8 cellular contexts compared by ENCODE assay signal in the genomic region with DNA sequence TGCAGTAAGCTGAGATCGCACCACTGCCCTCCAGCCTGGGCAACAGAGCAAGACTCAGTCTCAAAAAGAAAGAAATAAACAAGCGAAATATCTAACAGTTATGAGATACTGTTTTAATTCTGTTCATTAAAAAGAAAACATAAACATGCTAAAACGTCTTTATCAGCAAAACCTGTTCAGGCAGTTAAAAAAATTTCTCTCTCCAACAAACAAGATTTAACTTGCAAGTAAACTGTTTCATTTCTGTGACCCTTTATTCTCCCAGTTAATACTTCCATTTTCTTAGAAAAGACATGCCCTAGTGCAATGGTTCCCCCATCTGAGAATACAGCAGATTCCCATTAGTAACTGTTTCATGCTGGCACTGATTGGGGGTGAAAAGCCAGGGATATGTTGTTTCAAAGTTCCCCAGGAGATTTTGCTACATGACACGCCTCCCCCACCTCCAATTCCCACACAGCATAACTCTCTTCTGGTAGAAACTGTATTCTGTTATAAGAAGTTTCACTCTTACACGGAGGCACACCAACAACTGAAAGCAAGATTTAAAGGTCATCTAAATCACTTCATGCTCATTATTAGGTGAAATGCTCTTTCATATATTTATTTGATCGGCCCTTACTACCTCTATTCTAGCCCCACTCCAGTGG. TPM values are rescaled to one million over a fixed set of nuclear protein-coding genes. Genes with fewer than 3 reads are reported as not detected.
A peak's percentile ranks its signal among the peaks of the same experiment; 100 is the strongest.
DNase-seq lines count a peak whose midpoint lies in the region; ATAC-seq and TF ChIP-seq lines count a peak whose summit lies in the region.

No MANE protein-coding gene starts in this region.

- no peak for TF ChIP-seq EP300 in transverse colon (IDR thresholded peaks at IDR 0.05; ENCODE audit: low read depth)

- peak overlapping the region; percentile 8 to 38 for H3K9ac ChIP-seq in duodenal mucosa (ENCODE audit: low read depth in 1 of 2, low read length in 2 of 2)

- no peaks in the 10 kb centered on the region for H3K27me3 Mint-ChIP-seq in activated T-cell treated with anti-CD3 and anti-CD28 coated beads, Interleukin-2, amount 50 U/mL, for 72 hours (ENCODE audit: low read depth)

- H3K4me1 ChIP-seq in duodenal mucosa (ENCODE audit: control insufficient read depth in 1 of 2, insufficient read depth in 2 of 2, low read length in 2 of 2) (peaks cover 56 to 60% of the 10 kb centered on the region in 2 donors), transverse colon (peaks cover 28 to 81% (median 48%) of the 10 kb centered on the region in 4 donors)

- intact Hi-C loops in transverse colon (cut with DNase I; ENCODE audit: low total_unique reads) = no loop called here

- no peak for DNase-seq in activated T-cell treated with anti-CD3 and anti-CD28 coated beads, Interleukin-2, amount 50 U/mL, for 72 hours
- no peak for DNase-seq in activated T-cell treated with anti-CD3 and anti-CD28 coated beads, Interleukin-2, amount 50 U/mL, for 1 hour
- DNase-seq in transverse colon (no peak), amygdala (lab: John Stamatoyannopoulos, UW) (no peak), mucosa of gallbladder (ENCODE audit: low spot score) (no peak), NCI-H2227 (lab: John Stamatoyannopoulos, UW; ENCODE audit: unreplicated experiment) (no peak)

- no peaks in the 10 kb centered on the region for H3K9me3 Mint-ChIP-seq in activated T-cell treated with anti-CD3 and anti-CD28 coated beads, Interleukin-2, amount 50 U/mL, for 72 hours

- 45 to 59% methylated on average over 4 to 6 of the region's 6 CpGs for WGBS in transverse colon (ENCODE audit: low coverage in 1 of 2), 2 donors

- peaks cover 0 to 16% of the 10 kb centered on the region in 2 donors for H3K36me3 Mint-ChIP-seq in activated T-cell treated with anti-CD3 and anti-CD28 coated beads, Interleukin-2, amount 50 U/mL, for 72 hours (ENCODE audit: insufficient read depth in 2 of 2)

- H3K4me3 Mint-ChIP-seq in activated T-cell treated with anti-CD3 and anti-CD28 coated beads, Interleukin-2, amount 50 U/mL, for 72 hours = peak overlapping the region; percentile 79 to 80

- H3K36me3 ChIP-seq in duodenal mucosa (ENCODE audit: control insufficient read depth in 1 of 2, insufficient read depth in 2 of 2, low read length in 2 of 2) (peaks cover 0 to 8% of the 10 kb centered on the region in 2 donors), transverse colon (no peaks in the 10 kb centered on the region)

- in situ Hi-C loops in transverse colon (cut with MboI; ENCODE audit: low pct_ligation_motif_present in 1 of 4, low pct_unique_long_range_greater_than_20kb in 1 of 4, low sequenced_read_pairs in 3 of 4) = loop anchor here in 1 of 4 donors (25.0 kb wide), 1 partner anchor 207 kb away; the partner anchor contains the start of gene SLC25A15

- TF ChIP-seq CTCF in transverse colon (IDR thresholded peaks at IDR 0.05) = no peak

- peaks cover 87% of the 10 kb centered on the region for H3K4me1 Mint-ChIP-seq in activated T-cell treated with anti-CD3 and anti-CD28 coated beads, Interleukin-2, amount 50 U/mL, for 72 hours (ENCODE audit: low read depth)

- peak overlapping the region; percentile 93 for H3K27ac Mint-ChIP-seq in activated T-cell treated with anti-CD3 and anti-CD28 coated beads, Interleukin-2, amount 50 U/mL, for 72 hours

- no peak for TF ChIP-seq POLR2A in transverse colon (IDR thresholded peaks at IDR 0.05)

- peak overlapping the region; percentile 22 for H3K27ac ChIP-seq in duodenal mucosa (ENCODE audit: low read depth, low read length)
- peak overlapping the region; percentile 76 to 86 (median 80) for H3K27ac ChIP-seq in transverse colon

- H3K4me3 ChIP-seq in duodenal mucosa (ENCODE audit: low read depth in 1 of 2, low read length in 2 of 2) (peak overlapping the region; percentile 0 to 40), transverse colon (no peak overlapping the region)

- peak; percentile 58 to 60 for ATAC-seq in activated T-cell treated with anti-CD3 and anti-CD28 coated beads, Interleukin-2, amount 50 U/mL, for 72 hours (replicated peaks in 1 of 2)
- peak; percentile 72 for ATAC-seq in HG03196 (IDR thresholded peaks at IDR 0.05; ENCODE audit: unreplicated experiment)

- H3K27me3 ChIP-seq in duodenal mucosa (ENCODE audit: control insufficient read depth in 1 of 2, insufficient read depth in 2 of 2, low read length in 2 of 2) (no peaks in the 10 kb centered on the region), transverse colon (no peaks in the 10 kb centered on the region)

- no peaks in the 10 kb centered on the region for H3K9me3 ChIP-seq in duodenal mucosa (ENCODE audit: control insufficient read depth in 1 of 2, low read length in 2 of 2)
- no peaks in the 10 kb centered on the region for H3K9me3 ChIP-seq in transverse colon

RNA-seq across cellular contexts. Expression of gene ELF1, which starts 24.4 kb away (rescaled TPM):
- total RNA-seq in activated T-cell treated with anti-CD3 and anti-CD28 coated beads, Interleukin-2, amount 50 U/mL, for 72 hours = 100 to 1,000 TPM; 106 to 117 TPM
- total RNA-seq in transverse colon = 100 to 1,000 TPM in 3 of 4 donors, 10 to 100 TPM in 1; 38.0 to 123 (median 105) TPM
- total RNA-seq in mucosa of gallbladder = 121 TPM

Comparison
In these comparisons a context has a peak if more than half of its experiments do, and no peak if none do; other contexts are left out.
1. H3K4me3 ChIP-seq: peak in duodenal mucosa (2 of 2); none in transverse colon (0 of 4).